ENCODE assay signal across 1 cellular context in the genomic region with DNA sequence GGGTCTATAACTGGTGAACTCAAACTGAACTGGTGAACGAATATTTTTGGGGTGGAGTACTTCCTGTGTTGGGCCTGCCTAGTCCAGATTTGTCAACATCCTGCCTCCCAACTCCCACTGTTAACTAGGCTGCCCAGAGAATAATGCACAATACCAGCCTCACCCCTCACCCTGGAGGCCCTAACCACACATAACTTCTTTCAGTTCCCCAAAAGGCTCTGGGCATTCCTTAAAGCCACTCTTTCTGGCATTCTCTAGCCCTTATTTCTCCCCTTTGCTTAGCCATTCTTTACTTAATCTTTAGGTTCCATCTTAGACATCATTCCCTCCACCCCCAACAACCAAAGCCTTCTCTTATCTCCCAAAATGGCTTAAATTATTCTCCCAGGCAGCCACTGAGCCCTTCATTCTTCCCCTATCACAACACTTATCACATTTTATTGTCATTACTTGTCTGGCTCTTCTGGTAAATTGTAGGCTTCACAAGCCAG.
TF ChIP-seq lines count a peak whose summit lies in the region.

No MANE protein-coding gene starts in this region.

TF ChIP-seq in GM12878, 131 proteins besides CTCF, POLR2A, EP300 and RAD21 (continued from another document and continues in another):
- TF ChIP-seq, protein P1, sequence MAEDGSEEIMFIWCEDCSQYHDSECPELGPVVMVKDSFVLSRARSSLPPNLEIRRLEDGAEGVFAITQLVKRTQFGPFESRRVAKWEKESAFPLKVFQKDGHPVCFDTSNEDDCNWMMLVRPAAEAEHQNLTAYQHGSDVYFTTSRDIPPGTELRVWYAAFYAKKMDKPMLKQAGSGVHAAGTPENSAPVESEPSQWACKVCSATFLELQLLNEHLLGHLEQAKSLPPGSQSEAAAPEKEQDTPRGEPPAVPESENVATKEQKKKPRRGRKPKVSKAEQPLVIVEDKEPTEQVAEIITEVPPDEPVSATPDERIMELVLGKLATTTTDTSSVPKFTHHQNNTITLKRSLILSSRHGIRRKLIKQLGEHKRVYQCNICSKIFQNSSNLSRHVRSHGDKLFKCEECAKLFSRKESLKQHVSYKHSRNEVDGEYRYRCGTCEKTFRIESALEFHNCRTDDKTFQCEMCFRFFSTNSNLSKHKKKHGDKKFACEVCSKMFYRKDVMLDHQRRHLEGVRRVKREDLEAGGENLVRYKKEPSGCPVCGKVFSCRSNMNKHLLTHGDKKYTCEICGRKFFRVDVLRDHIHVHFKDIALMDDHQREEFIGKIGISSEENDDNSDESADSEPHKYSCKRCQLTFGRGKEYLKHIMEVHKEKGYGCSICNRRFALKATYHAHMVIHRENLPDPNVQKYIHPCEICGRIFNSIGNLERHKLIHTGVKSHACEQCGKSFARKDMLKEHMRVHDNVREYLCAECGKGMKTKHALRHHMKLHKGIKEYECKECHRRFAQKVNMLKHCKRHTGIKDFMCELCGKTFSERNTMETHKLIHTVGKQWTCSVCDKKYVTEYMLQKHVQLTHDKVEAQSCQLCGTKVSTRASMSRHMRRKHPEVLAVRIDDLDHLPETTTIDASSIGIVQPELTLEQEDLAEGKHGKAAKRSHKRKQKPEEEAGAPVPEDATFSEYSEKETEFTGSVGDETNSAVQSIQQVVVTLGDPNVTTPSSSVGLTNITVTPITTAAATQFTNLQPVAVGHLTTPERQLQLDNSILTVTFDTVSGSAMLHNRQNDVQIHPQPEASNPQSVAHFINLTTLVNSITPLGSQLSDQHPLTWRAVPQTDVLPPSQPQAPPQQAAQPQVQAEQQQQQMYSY (CRISPR knock-in tag; IDR thresholded peaks at IDR 0.05), result no peak
- TF ChIP-seq BMI1 (IDR thresholded peaks at IDR 0.05; ENCODE audit: borderline replicate concordance) (no peak), HCFC1 (IDR thresholded peaks at IDR 0.05; ENCODE audit: low read length) (no peak), BHLHE40 (IDR thresholded peaks at IDR 0.05; ENCODE audit: borderline replicate concordance in 1 of 2, low read depth in 2 of 2, low read length in 1 of 2) (no peak), PAX8 (IDR thresholded peaks at IDR 0.05) (no peak), SP1 (IDR thresholded peaks at IDR 0.05; ENCODE audit: low read depth, low read length) (no peak), SUZ12 (IDR thresholded peaks at IDR 0.05; ENCODE audit: unreplicated experiment) (no peak), FOXM1 (IDR thresholded peaks at IDR 0.05; ENCODE audit: low read depth, low read length) (no peak), CBFB (IDR thresholded peaks at IDR 0.05; ENCODE audit: low read depth) (no peak), MTA2 (IDR thresholded peaks at IDR 0.05; ENCODE audit: low read depth) (peak; percentile 27; the same call in 1 of the 2 replicates), LARP7 (IDR thresholded peaks at IDR 0.05) (no peak), TCF3 (IDR thresholded peaks at IDR 0.05; ENCODE audit: borderline replicate concordance, insufficient read depth, low read depth, low read length) (no peak), MEF2B (IDR thresholded peaks at IDR 0.05; ENCODE audit: partially characterized antibody, poor library complexity, severe bottlenecking) (no peak), YY1 (IDR thresholded peaks at IDR 0.05; ENCODE audit: low read depth, low read length) (no peak), HDAC2 (IDR thresholded peaks at IDR 0.05) (no peak), PML (IDR thresholded peaks at IDR 0.05; ENCODE audit: low read length) (no peak), CHD4 (IDR thresholded peaks at IDR 0.05) (no peak), IKZF2 (IDR thresholded peaks at IDR 0.05) (peak; percentile 84 to 87), CHD1 (IDR thresholded peaks at IDR 0.05; ENCODE audit: low read depth, low read length) (no peak), TBL1XR1 (IDR thresholded peaks at IDR 0.05; ENCODE audit: low read depth, low read length) (no peak), ZNF24 (IDR thresholded peaks at IDR 0.05) (no peak), ESRRA (IDR thresholded peaks at IDR 0.05; ENCODE audit: low read length) (no peak), MEF2A (IDR thresholded peaks at IDR 0.05; ENCODE audit: insufficient read depth, low read depth, low read length) (no peak), RELA (IDR thresholded peaks at IDR 0.05; ENCODE audit: borderline replicate concordance, partially characterized antibody) (no peak), EGR1 (IDR thresholded peaks at IDR 0.05; ENCODE audit: borderline replicate concordance in 1 of 2, low read depth in 2 of 2, low read length in 2 of 2) (no peak), SREBF2 (IDR thresholded peaks at IDR 0.05; ENCODE audit: low read length) (no peak), SMC3 (IDR thresholded peaks at IDR 0.05; ENCODE audit: borderline replicate concordance, low read length) (no peak), SIX5 (IDR thresholded peaks at IDR 0.05; ENCODE audit: low read depth, low read length, severe bottlenecking) (no peak), NFXL1 (IDR thresholded peaks at IDR 0.05; ENCODE audit: borderline replicate concordance) (no peak), NBN (IDR thresholded peaks at IDR 0.05) (peak; percentile 37; the same call in 1 of the 2 replicates), ZNF384 (IDR thresholded peaks at IDR 0.05; ENCODE audit: borderline replicate concordance, low read depth, low read length) (no peak), SREBF1 (IDR thresholded peaks at IDR 0.05; ENCODE audit: low read length) (no peak), JUNB (IDR thresholded peaks at IDR 0.05) (no peak)
- TF ChIP-seq, protein P2, sequence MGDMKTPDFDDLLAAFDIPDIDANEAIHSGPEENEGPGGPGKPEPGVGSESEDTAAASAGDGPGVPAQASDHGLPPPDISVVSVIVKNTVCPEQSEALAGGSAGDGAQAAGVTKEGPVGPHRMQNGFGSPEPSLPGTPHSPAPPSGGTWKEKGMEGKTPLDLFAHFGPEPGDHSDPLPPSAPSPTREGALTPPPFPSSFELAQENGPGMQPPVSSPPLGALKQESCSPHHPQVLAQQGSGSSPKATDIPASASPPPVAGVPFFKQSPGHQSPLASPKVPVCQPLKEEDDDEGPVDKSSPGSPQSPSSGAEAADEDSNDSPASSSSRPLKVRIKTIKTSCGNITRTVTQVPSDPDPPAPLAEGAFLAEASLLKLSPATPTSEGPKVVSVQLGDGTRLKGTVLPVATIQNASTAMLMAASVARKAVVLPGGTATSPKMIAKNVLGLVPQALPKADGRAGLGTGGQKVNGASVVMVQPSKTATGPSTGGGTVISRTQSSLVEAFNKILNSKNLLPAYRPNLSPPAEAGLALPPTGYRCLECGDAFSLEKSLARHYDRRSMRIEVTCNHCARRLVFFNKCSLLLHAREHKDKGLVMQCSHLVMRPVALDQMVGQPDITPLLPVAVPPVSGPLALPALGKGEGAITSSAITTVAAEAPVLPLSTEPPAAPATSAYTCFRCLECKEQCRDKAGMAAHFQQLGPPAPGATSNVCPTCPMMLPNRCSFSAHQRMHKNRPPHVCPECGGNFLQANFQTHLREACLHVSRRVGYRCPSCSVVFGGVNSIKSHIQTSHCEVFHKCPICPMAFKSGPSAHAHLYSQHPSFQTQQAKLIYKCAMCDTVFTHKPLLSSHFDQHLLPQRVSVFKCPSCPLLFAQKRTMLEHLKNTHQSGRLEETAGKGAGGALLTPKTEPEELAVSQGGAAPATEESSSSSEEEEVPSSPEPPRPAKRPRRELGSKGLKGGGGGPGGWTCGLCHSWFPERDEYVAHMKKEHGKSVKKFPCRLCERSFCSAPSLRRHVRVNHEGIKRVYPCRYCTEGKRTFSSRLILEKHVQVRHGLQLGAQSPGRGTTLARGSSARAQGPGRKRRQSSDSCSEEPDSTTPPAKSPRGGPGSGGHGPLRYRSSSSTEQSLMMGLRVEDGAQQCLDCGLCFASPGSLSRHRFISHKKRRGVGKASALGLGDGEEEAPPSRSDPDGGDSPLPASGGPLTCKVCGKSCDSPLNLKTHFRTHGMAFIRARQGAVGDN (IDR thresholded peaks at IDR 0.05), result no peak
- TF ChIP-seq, protein P3, sequence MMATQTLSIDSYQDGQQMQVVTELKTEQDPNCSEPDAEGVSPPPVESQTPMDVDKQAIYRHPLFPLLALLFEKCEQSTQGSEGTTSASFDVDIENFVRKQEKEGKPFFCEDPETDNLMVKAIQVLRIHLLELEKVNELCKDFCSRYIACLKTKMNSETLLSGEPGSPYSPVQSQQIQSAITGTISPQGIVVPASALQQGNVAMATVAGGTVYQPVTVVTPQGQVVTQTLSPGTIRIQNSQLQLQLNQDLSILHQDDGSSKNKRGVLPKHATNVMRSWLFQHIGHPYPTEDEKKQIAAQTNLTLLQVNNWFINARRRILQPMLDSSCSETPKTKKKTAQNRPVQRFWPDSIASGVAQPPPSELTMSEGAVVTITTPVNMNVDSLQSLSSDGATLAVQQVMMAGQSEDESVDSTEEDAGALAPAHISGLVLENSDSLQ (IDR thresholded peaks at IDR 0.05), result no peak
- TF ChIP-seq, protein P4, sequence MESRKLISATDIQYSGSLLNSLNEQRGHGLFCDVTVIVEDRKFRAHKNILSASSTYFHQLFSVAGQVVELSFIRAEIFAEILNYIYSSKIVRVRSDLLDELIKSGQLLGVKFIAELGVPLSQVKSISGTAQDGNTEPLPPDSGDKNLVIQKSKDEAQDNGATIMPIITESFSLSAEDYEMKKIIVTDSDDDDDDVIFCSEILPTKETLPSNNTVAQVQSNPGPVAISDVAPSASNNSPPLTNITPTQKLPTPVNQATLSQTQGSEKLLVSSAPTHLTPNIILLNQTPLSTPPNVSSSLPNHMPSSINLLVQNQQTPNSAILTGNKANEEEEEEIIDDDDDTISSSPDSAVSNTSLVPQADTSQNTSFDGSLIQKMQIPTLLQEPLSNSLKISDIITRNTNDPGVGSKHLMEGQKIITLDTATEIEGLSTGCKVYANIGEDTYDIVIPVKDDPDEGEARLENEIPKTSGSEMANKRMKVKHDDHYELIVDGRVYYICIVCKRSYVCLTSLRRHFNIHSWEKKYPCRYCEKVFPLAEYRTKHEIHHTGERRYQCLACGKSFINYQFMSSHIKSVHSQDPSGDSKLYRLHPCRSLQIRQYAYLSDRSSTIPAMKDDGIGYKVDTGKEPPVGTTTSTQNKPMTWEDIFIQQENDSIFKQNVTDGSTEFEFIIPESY (IDR thresholded peaks at IDR 0.05), result no peak
- TF ChIP-seq, protein P5, sequence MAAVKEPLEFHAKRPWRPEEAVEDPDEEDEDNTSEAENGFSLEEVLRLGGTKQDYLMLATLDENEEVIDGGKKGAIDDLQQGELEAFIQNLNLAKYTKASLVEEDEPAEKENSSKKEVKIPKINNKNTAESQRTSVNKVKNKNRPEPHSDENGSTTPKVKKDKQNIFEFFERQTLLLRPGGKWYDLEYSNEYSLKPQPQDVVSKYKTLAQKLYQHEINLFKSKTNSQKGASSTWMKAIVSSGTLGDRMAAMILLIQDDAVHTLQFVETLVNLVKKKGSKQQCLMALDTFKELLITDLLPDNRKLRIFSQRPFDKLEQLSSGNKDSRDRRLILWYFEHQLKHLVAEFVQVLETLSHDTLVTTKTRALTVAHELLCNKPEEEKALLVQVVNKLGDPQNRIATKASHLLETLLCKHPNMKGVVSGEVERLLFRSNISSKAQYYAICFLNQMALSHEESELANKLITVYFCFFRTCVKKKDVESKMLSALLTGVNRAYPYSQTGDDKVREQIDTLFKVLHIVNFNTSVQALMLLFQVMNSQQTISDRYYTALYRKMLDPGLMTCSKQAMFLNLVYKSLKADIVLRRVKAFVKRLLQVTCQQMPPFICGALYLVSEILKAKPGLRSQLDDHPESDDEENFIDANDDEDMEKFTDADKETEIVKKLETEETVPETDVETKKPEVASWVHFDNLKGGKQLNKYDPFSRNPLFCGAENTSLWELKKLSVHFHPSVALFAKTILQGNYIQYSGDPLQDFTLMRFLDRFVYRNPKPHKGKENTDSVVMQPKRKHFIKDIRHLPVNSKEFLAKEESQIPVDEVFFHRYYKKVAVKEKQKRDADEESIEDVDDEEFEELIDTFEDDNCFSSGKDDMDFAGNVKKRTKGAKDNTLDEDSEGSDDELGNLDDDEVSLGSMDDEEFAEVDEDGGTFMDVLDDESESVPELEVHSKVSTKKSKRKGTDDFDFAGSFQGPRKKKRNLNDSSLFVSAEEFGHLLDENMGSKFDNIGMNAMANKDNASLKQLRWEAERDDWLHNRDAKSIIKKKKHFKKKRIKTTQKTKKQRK (IDR thresholded peaks at IDR 0.05; ENCODE audit: low read depth, low read length), result no peak
- TF ChIP-seq, protein P6, sequence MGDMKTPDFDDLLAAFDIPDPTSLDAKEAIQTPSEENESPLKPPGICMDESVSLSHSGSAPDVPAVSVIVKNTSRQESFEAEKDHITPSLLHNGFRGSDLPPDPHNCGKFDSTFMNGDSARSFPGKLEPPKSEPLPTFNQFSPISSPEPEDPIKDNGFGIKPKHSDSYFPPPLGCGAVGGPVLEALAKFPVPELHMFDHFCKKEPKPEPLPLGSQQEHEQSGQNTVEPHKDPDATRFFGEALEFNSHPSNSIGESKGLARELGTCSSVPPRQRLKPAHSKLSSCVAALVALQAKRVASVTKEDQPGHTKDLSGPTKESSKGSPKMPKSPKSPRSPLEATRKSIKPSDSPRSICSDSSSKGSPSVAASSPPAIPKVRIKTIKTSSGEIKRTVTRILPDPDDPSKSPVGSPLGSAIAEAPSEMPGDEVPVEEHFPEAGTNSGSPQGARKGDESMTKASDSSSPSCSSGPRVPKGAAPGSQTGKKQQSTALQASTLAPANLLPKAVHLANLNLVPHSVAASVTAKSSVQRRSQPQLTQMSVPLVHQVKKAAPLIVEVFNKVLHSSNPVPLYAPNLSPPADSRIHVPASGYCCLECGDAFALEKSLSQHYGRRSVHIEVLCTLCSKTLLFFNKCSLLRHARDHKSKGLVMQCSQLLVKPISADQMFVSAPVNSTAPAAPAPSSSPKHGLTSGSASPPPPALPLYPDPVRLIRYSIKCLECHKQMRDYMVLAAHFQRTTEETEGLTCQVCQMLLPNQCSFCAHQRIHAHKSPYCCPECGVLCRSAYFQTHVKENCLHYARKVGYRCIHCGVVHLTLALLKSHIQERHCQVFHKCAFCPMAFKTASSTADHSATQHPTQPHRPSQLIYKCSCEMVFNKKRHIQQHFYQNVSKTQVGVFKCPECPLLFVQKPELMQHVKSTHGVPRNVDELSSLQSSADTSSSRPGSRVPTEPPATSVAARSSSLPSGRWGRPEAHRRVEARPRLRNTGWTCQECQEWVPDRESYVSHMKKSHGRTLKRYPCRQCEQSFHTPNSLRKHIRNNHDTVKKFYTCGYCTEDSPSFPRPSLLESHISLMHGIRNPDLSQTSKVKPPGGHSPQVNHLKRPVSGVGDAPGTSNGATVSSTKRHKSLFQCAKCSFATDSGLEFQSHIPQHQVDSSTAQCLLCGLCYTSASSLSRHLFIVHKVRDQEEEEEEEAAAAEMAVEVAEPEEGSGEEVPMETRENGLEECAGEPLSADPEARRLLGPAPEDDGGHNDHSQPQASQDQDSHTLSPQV (IDR thresholded peaks at IDR 0.05), result no peak
- TF ChIP-seq, protein P7, sequence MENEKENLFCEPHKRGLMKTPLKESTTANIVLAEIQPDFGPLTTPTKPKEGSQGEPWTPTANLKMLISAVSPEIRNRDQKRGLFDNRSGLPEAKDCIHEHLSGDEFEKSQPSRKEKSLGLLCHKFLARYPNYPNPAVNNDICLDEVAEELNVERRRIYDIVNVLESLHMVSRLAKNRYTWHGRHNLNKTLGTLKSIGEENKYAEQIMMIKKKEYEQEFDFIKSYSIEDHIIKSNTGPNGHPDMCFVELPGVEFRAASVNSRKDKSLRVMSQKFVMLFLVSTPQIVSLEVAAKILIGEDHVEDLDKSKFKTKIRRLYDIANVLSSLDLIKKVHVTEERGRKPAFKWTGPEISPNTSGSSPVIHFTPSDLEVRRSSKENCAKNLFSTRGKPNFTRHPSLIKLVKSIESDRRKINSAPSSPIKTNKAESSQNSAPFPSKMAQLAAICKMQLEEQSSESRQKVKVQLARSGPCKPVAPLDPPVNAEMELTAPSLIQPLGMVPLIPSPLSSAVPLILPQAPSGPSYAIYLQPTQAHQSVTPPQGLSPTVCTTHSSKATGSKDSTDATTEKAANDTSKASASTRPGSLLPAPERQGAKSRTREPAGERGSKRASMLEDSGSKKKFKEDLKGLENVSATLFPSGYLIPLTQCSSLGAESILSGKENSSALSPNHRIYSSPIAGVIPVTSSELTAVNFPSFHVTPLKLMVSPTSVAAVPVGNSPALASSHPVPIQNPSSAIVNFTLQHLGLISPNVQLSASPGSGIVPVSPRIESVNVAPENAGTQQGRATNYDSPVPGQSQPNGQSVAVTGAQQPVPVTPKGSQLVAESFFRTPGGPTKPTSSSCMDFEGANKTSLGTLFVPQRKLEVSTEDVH (IDR thresholded peaks at IDR 0.05; ENCODE audit: low read depth, partially characterized antibody), result no peak
